Comparison of ENCODE assay signal across 5 cellular contexts in genomic region chr7:158474488-158474887, GRCh38.
"Had no signal": no experiment of that assay in that cellular context is flagged by ENCODE, and none has a peak within 500 bp of the region (broad histone marks: within the 10 kb centered on the region; RNA-seq: fewer than 3 reads in every experiment).

No MANE protein-coding gene starts in this region.

- H3K27ac Mint-ChIP-seq: IgD-negative memory B cell had no signal

- H3K4me1 Mint-ChIP-seq: IgD-negative memory B cell had no signal

- H3K4me3 Mint-ChIP-seq: H9, IgD-negative memory B cell had no signal

- H3K27ac ChIP-seq: GM23248 had no signal

- H3K9me3 Mint-ChIP-seq: H9, IgD-negative memory B cell had no signal

- DNase-seq: GM23248, GOT3, H9, HCEC 1CT had no signal

- H3K4me3 ChIP-seq: GM23248 had no signal

- H3K9ac ChIP-seq: GM23248 had no signal

- H2AFZ ChIP-seq: GM23248 had no signal
